In the genomic region with DNA sequence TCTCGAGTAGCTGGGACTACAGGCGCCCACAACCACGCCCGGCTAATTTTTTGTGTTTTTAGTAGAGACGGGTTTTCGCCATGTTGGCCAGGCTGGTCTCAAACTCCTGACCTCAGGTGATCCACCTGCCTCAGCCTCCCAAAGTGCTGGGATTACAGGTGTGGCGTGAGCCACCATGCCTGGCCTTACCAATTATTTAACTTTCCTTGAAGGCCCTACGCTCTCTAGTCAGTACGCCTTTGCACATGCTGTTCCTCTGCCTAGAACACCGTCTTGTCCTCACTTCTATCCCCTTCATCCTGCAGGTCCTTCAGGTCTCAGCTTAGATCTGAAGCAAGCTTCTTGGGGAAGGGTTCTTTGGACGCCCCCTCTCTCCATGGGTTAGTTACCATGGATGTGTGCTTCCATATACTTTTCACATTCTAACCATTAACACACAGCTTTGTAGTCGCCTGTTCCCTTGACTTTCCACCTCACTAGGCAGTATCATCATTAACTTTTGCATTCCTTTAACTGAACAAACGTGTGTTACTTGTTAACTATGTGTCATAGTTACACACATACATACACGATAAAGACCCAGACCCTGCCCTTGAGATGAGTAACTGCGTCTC, we compare ENCODE assay signal across 1 cellular context.
TF ChIP-seq lines count a peak whose summit lies in the region.

No MANE protein-coding gene starts in this region.

TF ChIP-seq in K562, 482 proteins besides CTCF, POLR2A, EP300 and RAD21 (continued from another document):
- TF ChIP-seq, protein P1, sequence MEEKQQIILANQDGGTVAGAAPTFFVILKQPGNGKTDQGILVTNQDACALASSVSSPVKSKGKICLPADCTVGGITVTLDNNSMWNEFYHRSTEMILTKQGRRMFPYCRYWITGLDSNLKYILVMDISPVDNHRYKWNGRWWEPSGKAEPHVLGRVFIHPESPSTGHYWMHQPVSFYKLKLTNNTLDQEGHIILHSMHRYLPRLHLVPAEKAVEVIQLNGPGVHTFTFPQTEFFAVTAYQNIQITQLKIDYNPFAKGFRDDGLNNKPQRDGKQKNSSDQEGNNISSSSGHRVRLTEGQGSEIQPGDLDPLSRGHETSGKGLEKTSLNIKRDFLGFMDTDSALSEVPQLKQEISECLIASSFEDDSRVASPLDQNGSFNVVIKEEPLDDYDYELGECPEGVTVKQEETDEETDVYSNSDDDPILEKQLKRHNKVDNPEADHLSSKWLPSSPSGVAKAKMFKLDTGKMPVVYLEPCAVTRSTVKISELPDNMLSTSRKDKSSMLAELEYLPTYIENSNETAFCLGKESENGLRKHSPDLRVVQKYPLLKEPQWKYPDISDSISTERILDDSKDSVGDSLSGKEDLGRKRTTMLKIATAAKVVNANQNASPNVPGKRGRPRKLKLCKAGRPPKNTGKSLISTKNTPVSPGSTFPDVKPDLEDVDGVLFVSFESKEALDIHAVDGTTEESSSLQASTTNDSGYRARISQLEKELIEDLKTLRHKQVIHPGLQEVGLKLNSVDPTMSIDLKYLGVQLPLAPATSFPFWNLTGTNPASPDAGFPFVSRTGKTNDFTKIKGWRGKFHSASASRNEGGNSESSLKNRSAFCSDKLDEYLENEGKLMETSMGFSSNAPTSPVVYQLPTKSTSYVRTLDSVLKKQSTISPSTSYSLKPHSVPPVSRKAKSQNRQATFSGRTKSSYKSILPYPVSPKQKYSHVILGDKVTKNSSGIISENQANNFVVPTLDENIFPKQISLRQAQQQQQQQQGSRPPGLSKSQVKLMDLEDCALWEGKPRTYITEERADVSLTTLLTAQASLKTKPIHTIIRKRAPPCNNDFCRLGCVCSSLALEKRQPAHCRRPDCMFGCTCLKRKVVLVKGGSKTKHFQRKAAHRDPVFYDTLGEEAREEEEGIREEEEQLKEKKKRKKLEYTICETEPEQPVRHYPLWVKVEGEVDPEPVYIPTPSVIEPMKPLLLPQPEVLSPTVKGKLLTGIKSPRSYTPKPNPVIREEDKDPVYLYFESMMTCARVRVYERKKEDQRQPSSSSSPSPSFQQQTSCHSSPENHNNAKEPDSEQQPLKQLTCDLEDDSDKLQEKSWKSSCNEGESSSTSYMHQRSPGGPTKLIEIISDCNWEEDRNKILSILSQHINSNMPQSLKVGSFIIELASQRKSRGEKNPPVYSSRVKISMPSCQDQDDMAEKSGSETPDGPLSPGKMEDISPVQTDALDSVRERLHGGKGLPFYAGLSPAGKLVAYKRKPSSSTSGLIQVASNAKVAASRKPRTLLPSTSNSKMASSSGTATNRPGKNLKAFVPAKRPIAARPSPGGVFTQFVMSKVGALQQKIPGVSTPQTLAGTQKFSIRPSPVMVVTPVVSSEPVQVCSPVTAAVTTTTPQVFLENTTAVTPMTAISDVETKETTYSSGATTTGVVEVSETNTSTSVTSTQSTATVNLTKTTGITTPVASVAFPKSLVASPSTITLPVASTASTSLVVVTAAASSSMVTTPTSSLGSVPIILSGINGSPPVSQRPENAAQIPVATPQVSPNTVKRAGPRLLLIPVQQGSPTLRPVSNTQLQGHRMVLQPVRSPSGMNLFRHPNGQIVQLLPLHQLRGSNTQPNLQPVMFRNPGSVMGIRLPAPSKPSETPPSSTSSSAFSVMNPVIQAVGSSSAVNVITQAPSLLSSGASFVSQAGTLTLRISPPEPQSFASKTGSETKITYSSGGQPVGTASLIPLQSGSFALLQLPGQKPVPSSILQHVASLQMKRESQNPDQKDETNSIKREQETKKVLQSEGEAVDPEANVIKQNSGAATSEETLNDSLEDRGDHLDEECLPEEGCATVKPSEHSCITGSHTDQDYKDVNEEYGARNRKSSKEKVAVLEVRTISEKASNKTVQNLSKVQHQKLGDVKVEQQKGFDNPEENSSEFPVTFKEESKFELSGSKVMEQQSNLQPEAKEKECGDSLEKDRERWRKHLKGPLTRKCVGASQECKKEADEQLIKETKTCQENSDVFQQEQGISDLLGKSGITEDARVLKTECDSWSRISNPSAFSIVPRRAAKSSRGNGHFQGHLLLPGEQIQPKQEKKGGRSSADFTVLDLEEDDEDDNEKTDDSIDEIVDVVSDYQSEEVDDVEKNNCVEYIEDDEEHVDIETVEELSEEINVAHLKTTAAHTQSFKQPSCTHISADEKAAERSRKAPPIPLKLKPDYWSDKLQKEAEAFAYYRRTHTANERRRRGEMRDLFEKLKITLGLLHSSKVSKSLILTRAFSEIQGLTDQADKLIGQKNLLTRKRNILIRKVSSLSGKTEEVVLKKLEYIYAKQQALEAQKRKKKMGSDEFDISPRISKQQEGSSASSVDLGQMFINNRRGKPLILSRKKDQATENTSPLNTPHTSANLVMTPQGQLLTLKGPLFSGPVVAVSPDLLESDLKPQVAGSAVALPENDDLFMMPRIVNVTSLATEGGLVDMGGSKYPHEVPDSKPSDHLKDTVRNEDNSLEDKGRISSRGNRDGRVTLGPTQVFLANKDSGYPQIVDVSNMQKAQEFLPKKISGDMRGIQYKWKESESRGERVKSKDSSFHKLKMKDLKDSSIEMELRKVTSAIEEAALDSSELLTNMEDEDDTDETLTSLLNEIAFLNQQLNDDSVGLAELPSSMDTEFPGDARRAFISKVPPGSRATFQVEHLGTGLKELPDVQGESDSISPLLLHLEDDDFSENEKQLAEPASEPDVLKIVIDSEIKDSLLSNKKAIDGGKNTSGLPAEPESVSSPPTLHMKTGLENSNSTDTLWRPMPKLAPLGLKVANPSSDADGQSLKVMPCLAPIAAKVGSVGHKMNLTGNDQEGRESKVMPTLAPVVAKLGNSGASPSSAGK (IDR thresholded peaks at IDR 0.05): no peak
- TF ChIP-seq ZNF589 (CRISPR knock-in tag; IDR thresholded peaks at IDR 0.05; ENCODE audit: low read depth) (0 out of 2 replicates have a peak, but pooled peaks have one; percentile 24), GABPB2 (CRISPR knock-in tag; conservative IDR thresholded peaks at IDR 0.05) (no peak), ZNF311 (CRISPR knock-in tag; IDR thresholded peaks at IDR 0.05) (no peak), TCF3 (CRISPR knock-in tag; IDR thresholded peaks at IDR 0.05) (no peak)
- TF ChIP-seq, protein P2, sequence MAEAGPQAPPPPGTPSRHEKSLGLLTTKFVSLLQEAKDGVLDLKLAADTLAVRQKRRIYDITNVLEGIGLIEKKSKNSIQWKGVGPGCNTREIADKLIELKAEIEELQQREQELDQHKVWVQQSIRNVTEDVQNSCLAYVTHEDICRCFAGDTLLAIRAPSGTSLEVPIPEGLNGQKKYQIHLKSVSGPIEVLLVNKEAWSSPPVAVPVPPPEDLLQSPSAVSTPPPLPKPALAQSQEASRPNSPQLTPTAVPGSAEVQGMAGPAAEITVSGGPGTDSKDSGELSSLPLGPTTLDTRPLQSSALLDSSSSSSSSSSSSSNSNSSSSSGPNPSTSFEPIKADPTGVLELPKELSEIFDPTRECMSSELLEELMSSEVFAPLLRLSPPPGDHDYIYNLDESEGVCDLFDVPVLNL (CRISPR knock-in tag; IDR thresholded peaks at IDR 0.05; ENCODE audit: low read depth): peak; percentile 60; the same call in 1 of the 2 replicates
